1 cellular context compared by ENCODE assay signal in the genomic region with DNA sequence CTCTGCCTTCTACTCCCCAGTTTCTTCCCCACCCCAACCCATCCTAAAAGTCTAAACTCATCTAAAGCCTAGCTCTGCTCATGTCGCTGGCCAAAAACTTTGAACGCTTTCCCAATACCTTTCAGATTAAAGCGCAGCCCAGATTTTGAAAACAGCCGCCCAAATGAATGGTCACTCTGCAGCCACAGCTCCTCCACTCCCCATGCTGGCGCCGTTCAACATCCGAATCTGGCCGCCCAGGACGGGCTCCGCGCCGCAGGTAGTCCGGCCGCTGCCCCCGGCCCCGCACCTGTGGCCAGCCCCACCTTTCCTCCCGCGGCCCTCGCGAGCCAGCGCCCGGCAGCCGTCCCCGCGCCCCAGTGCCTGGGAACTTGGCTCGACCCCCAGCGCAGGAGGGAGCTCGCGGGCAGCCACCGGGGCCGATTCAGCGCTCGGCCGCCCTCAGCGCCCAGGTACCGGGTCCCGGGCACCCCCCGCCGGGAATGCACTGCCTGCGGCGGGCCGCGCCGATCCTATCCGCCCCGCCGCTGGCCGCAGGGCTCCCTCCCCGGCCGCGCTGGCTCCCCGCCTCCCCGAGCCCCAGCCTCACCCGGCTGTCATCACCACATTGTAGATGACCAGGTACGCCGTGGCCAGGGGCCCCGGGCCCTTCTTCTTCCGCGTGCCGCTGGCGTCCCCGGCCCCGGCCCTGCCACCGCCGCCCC.
TF ChIP-seq lines count a peak whose summit lies in the region.

No MANE protein-coding gene starts in this region.

TF ChIP-seq in HepG2, 621 proteins besides CTCF, POLR2A, EP300 and RAD21 (continued from another document):
- TF ChIP-seq U2AF1 (optimal IDR thresholded peaks at IDR 0.05; ENCODE audit: low read depth, low read length): peak; percentile 2
- TF ChIP-seq MTERF4 (CRISPR knock-in tag; IDR thresholded peaks at IDR 0.05): peak; percentile 42; the same call in 1 of the 2 replicates
- peak; percentile 81 for TF ChIP-seq AGO2 (optimal IDR thresholded peaks at IDR 0.05; ENCODE audit: low read depth, low read length)
- TF ChIP-seq XRCC5 (optimal IDR thresholded peaks at IDR 0.05; ENCODE audit: low read length): no peak
- no peak for TF ChIP-seq CEBPB (IDR thresholded peaks at IDR 0.05; ENCODE audit: borderline replicate concordance, low read depth, low read length)
- TF ChIP-seq TOE1 (CRISPR knock-in tag; IDR thresholded peaks at IDR 0.05): no peak
- TF ChIP-seq PCBP2 (optimal IDR thresholded peaks at IDR 0.05; ENCODE audit: low read depth, low read length, poor library complexity, severe bottlenecking): no peak
- TF ChIP-seq, protein P1, sequence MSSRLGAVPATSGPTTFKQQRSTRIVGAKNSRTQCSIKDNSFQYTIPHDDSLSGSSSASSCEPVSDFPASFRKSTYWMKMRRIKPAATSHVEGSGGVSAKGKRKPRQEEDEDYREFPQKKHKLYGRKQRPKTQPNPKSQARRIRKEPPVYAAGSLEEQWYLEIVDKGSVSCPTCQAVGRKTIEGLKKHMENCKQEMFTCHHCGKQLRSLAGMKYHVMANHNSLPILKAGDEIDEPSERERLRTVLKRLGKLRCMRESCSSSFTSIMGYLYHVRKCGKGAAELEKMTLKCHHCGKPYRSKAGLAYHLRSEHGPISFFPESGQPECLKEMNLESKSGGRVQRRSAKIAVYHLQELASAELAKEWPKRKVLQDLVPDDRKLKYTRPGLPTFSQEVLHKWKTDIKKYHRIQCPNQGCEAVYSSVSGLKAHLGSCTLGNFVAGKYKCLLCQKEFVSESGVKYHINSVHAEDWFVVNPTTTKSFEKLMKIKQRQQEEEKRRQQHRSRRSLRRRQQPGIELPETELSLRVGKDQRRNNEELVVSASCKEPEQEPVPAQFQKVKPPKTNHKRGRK (CRISPR knock-in tag; IDR thresholded peaks at IDR 0.05): no peak
- TF ChIP-seq ZNF770 (CRISPR knock-in tag; IDR thresholded peaks at IDR 0.05): 0 out of 2 replicates have a peak, but pooled peaks have one; percentile 36
- no peak for TF ChIP-seq REL (CRISPR knock-in tag; conservative IDR thresholded peaks at IDR 0.05)
- peak; percentile 72 for TF ChIP-seq IKZF4 (CRISPR knock-in tag; IDR thresholded peaks at IDR 0.05; ENCODE audit: borderline replicate concordance, low read depth, not compliant biosample characterization)
- no peak for TF ChIP-seq ZFAT (CRISPR knock-in tag; conservative IDR thresholded peaks at IDR 0.05)
- TF ChIP-seq ZNF3 (CRISPR knock-in tag; IDR thresholded peaks at IDR 0.05): no peak
- TF ChIP-seq, protein P2, sequence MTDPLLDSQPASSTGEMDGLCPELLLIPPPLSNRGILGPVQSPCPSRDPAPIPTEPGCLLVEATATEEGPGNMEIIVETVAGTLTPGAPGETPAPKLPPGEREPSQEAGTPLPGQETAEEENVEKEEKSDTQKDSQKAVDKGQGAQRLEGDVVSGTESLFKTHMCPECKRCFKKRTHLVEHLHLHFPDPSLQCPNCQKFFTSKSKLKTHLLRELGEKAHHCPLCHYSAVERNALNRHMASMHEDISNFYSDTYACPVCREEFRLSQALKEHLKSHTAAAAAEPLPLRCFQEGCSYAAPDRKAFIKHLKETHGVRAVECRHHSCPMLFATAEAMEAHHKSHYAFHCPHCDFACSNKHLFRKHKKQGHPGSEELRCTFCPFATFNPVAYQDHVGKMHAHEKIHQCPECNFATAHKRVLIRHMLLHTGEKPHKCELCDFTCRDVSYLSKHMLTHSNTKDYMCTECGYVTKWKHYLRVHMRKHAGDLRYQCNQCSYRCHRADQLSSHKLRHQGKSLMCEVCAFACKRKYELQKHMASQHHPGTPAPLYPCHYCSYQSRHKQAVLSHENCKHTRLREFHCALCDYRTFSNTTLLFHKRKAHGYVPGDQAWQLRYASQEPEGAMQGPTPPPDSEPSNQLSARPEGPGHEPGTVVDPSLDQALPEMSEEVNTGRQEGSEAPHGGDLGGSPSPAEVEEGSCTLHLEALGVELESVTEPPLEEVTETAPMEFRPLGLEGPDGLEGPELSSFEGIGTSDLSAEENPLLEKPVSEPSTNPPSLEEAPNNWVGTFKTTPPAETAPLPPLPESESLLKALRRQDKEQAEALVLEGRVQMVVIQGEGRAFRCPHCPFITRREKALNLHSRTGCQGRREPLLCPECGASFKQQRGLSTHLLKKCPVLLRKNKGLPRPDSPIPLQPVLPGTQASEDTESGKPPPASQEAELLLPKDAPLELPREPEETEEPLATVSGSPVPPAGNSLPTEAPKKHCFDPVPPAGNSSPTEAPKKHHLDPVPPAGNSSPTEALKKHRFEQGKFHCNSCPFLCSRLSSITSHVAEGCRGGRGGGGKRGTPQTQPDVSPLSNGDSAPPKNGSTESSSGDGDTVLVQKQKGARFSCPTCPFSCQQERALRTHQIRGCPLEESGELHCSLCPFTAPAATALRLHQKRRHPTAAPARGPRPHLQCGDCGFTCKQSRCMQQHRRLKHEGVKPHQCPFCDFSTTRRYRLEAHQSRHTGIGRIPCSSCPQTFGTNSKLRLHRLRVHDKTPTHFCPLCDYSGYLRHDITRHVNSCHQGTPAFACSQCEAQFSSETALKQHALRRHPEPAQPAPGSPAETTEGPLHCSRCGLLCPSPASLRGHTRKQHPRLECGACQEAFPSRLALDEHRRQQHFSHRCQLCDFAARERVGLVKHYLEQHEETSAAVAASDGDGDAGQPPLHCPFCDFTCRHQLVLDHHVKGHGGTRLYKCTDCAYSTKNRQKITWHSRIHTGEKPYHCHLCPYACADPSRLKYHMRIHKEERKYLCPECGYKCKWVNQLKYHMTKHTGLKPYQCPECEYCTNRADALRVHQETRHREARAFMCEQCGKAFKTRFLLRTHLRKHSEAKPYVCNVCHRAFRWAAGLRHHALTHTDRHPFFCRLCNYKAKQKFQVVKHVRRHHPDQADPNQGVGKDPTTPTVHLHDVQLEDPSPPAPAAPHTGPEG (CRISPR knock-in tag; IDR thresholded peaks at IDR 0.05): 0 out of 2 replicates have a peak, but pooled peaks have one; percentile 11
- no peak for TF ChIP-seq ZSCAN12 (CRISPR knock-in tag; IDR thresholded peaks at IDR 0.05)
- peak; percentile 27; the same call in 1 of the 2 replicates for TF ChIP-seq ZBTB38 (CRISPR knock-in tag; IDR thresholded peaks at IDR 0.05)
- TF ChIP-seq GABPA (IDR thresholded peaks at IDR 0.05; ENCODE audit: low read depth, low read length): no peak
- no peak for TF ChIP-seq GABPA (CRISPR knock-in tag; IDR thresholded peaks at IDR 0.05; ENCODE audit: low read depth)
- peak; percentile 29; the same call in 1 of the 2 replicates for TF ChIP-seq MAF1 (CRISPR knock-in tag; IDR thresholded peaks at IDR 0.05; ENCODE audit: borderline replicate concordance)
- TF ChIP-seq, protein P3, sequence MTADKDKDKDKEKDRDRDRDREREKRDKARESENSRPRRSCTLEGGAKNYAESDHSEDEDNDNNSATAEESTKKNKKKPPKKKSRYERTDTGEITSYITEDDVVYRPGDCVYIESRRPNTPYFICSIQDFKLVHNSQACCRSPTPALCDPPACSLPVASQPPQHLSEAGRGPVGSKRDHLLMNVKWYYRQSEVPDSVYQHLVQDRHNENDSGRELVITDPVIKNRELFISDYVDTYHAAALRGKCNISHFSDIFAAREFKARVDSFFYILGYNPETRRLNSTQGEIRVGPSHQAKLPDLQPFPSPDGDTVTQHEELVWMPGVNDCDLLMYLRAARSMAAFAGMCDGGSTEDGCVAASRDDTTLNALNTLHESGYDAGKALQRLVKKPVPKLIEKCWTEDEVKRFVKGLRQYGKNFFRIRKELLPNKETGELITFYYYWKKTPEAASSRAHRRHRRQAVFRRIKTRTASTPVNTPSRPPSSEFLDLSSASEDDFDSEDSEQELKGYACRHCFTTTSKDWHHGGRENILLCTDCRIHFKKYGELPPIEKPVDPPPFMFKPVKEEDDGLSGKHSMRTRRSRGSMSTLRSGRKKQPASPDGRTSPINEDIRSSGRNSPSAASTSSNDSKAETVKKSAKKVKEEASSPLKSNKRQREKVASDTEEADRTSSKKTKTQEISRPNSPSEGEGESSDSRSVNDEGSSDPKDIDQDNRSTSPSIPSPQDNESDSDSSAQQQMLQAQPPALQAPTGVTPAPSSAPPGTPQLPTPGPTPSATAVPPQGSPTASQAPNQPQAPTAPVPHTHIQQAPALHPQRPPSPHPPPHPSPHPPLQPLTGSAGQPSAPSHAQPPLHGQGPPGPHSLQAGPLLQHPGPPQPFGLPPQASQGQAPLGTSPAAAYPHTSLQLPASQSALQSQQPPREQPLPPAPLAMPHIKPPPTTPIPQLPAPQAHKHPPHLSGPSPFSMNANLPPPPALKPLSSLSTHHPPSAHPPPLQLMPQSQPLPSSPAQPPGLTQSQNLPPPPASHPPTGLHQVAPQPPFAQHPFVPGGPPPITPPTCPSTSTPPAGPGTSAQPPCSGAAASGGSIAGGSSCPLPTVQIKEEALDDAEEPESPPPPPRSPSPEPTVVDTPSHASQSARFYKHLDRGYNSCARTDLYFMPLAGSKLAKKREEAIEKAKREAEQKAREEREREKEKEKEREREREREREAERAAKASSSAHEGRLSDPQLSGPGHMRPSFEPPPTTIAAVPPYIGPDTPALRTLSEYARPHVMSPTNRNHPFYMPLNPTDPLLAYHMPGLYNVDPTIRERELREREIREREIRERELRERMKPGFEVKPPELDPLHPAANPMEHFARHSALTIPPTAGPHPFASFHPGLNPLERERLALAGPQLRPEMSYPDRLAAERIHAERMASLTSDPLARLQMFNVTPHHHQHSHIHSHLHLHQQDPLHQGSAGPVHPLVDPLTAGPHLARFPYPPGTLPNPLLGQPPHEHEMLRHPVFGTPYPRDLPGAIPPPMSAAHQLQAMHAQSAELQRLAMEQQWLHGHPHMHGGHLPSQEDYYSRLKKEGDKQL (CRISPR knock-in tag; IDR thresholded peaks at IDR 0.05; ENCODE audit: low read depth): 0 out of 2 replicates have a peak, but pooled peaks have one; percentile 12
- peak; percentile 44; the same call in 1 of the 2 replicates for TF ChIP-seq CREB3 (CRISPR knock-in tag; IDR thresholded peaks at IDR 0.05)
- peak; percentile 8 for TF ChIP-seq TBL1XR1 (IDR thresholded peaks at IDR 0.05; ENCODE audit: borderline replicate concordance, low read length, partially characterized antibody)
- no peak for TF ChIP-seq ZSCAN29 (CRISPR knock-in tag; conservative IDR thresholded peaks at IDR 0.05)
- no peak for TF ChIP-seq ZNF672 (CRISPR knock-in tag; IDR thresholded peaks at IDR 0.05)
- TF ChIP-seq ZNF101 (CRISPR knock-in tag; IDR thresholded peaks at IDR 0.05; ENCODE audit: borderline replicate concordance, low read depth): no peak
- TF ChIP-seq HDAC1 (CRISPR knock-in tag; IDR thresholded peaks at IDR 0.05): peak; percentile 57
- TF ChIP-seq ZNF678 (CRISPR knock-in tag; IDR thresholded peaks at IDR 0.05): no peak
- TF ChIP-seq LBX2 (CRISPR knock-in tag; IDR thresholded peaks at IDR 0.05; ENCODE audit: borderline replicate concordance): no peak
- no peak for TF ChIP-seq DRAP1 (CRISPR knock-in tag; IDR thresholded peaks at IDR 0.05)
